Comparison of ENCODE assay signal across 28 cellular contexts in the genomic region with DNA sequence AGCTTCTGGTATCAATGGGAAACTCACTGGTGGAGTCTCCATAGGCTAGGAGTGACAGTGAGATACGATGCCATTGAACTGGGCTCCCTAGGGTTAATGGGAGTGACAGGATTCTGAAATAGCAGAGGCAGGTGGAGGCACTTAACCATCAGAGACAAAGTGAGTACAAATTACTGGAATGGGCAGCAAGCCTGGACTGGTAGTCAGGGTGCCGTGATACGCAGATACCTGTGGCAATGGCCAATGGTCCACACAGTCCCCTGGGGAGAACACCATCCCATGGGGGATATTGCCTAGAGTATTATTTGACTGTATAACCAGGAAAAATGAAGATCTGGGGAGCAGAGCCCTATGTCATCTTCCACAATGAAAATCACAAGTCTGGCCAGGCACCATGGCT.
"Had no signal": no experiment of that assay in that cellular context is flagged by ENCODE, and none has a peak within 500 bp of the region (broad histone marks: within the 10 kb centered on the region; RNA-seq: fewer than 3 reads in every experiment).

No MANE protein-coding gene starts in this region.

- H3K4me3 Mint-ChIP-seq: activated CD4-positive, alpha-beta memory T cell treated with anti-CD3 and anti-CD28 coated beads, Interleukin-2, amount 10 ng/mL, durations not matched to agents 7 days and 5 days; activated CD8-positive, alpha-beta memory T cell treated with anti-CD3 and anti-CD28 coated beads, Interleukin-2, amount 10 ng/mL, durations not matched to agents 7 days and 5 days; activated naive CD4-positive, alpha-beta T cell treated with anti-CD3 and anti-CD28 coated beads for 36 hours; activated naive CD8-positive, alpha-beta T cell treated with anti-CD3 and anti-CD28 coated beads, Interleukin-2, amount 50 U/mL, for 24 hours; activated T-helper 17 cell treated with anti-CD3 and anti-CD28 coated beads, Interleukin-2, amount 50 U/mL, for 72 hours; immature natural killer cell; natural killer cell treated with Interleukin-12 subunit alpha and Interleukin-12 subunit beta and Interleukin-15 and Interleukin-18, amount 100 ng/mL, for 72 hours; stimulated activated memory B cell treated with anti-CD40 and anti-IgM and Interleukin-4, amounts not matched to agents 10 μg/mL and 1 μg/mL and 100 μg/mL, for 72 hours; T-helper 1 cell treated with Interleukin-12 subunit alpha and Interleukin-12 subunit beta and Interleukin-4 antibody, amounts not matched to agents 30 μg/mL and 1 μg/mL, for 36 hours had no signal

- DNase-seq: activated CD4-positive, alpha-beta memory T cell treated with anti-CD3 and anti-CD28 coated beads, Interleukin-2, amount 10 ng/mL, durations not matched to agents 7 days and 5 days; activated CD4-positive, alpha-beta T cell treated with anti-CD3 and anti-CD28 coated beads for 48 hours; activated CD4-positive, CD25-positive, alpha-beta regulatory T cell; activated CD8-positive, alpha-beta memory T cell treated with anti-CD3 and anti-CD28 coated beads, Interleukin-2, amount 10 ng/mL, durations not matched to agents 7 days and 5 days; activated naive CD4-positive, alpha-beta T cell treated with anti-CD3 and anti-CD28 coated beads for 36 hours; activated naive CD8-positive, alpha-beta T cell treated with anti-CD3 and anti-CD28 coated beads, Interleukin-2, amount 50 U/mL, for 24 hours; body of pancreas; caudate nucleus; effector memory CD4-positive, alpha-beta T cell; glutamatergic neuron; immature natural killer cell; left ventricle myocardium inferior; pancreas; psoas muscle; stimulated activated CD4-positive, alpha-beta T cell treated with anti-CD3 and anti-CD28 coated beads, Interleukin-1b, Interleukin-23, amount 100 ng/mL, for 48 hours; stomach; uterus had no signal

- H3K4me1 ChIP-seq: uterus had no signal

- H3K27me3 Mint-ChIP-seq: activated CD4-positive, alpha-beta memory T cell treated with anti-CD3 and anti-CD28 coated beads, Interleukin-2, amount 10 ng/mL, durations not matched to agents 7 days and 5 days; activated CD8-positive, alpha-beta memory T cell treated with anti-CD3 and anti-CD28 coated beads, Interleukin-2, amount 10 ng/mL, durations not matched to agents 7 days and 5 days; activated naive CD8-positive, alpha-beta T cell treated with anti-CD3 and anti-CD28 coated beads, Interleukin-2, amount 50 U/mL, for 24 hours; activated T-helper 17 cell treated with anti-CD3 and anti-CD28 coated beads, Interleukin-2, amount 50 U/mL, for 72 hours; natural killer cell treated with Interleukin-12 subunit alpha and Interleukin-12 subunit beta and Interleukin-15 and Interleukin-18, amount 100 ng/mL, for 72 hours; stimulated activated memory B cell treated with anti-CD40 and anti-IgM and Interleukin-4, amounts not matched to agents 10 μg/mL and 1 μg/mL and 100 μg/mL, for 72 hours had no signal

- H3K36me3 Mint-ChIP-seq: activated CD8-positive, alpha-beta memory T cell treated with anti-CD3 and anti-CD28 coated beads, Interleukin-2, amount 10 ng/mL, durations not matched to agents 7 days and 5 days; natural killer cell treated with Interleukin-12 subunit alpha and Interleukin-12 subunit beta and Interleukin-15 and Interleukin-18, amount 100 ng/mL, for 72 hours; stimulated activated memory B cell treated with anti-CD40 and anti-IgM and Interleukin-4, amounts not matched to agents 10 μg/mL and 1 μg/mL and 100 μg/mL, for 72 hours had no signal

- H3K27ac ChIP-seq: body of pancreas, hepatocyte, left ventricle myocardium inferior, neutrophil, pancreas, psoas muscle, right atrium auricular region, stomach, suprapubic skin, tibial nerve, uterus had no signal

- H3K27ac Mint-ChIP-seq: activated CD4-positive, alpha-beta memory T cell treated with anti-CD3 and anti-CD28 coated beads, Interleukin-2, amount 10 ng/mL, durations not matched to agents 7 days and 5 days; activated CD8-positive, alpha-beta memory T cell treated with anti-CD3 and anti-CD28 coated beads, Interleukin-2, amount 10 ng/mL, durations not matched to agents 7 days and 5 days; activated naive CD4-positive, alpha-beta T cell treated with anti-CD3 and anti-CD28 coated beads for 36 hours; activated naive CD8-positive, alpha-beta T cell treated with anti-CD3 and anti-CD28 coated beads, Interleukin-2, amount 50 U/mL, for 24 hours; activated T-helper 17 cell treated with anti-CD3 and anti-CD28 coated beads, Interleukin-2, amount 50 U/mL, for 72 hours; immature natural killer cell; natural killer cell treated with Interleukin-12 subunit alpha and Interleukin-12 subunit beta and Interleukin-15 and Interleukin-18, amount 100 ng/mL, for 72 hours; stimulated activated memory B cell treated with anti-CD40 and anti-IgM and Interleukin-4, amounts not matched to agents 10 μg/mL and 1 μg/mL and 100 μg/mL, for 72 hours; T-helper 1 cell treated with Interleukin-12 subunit alpha and Interleukin-12 subunit beta and Interleukin-4 antibody, amounts not matched to agents 30 μg/mL and 1 μg/mL, for 36 hours had no signal

- FAIRE-seq: frontal cortex, pancreas had no signal

- H3K4me3 ChIP-seq: body of pancreas, hepatocyte, left ventricle myocardium inferior, pancreas, psoas muscle, right atrium auricular region, stomach, suprapubic skin, tibial nerve, uterus had no signal

- H3K79me2 ChIP-seq: hepatocyte had no signal

- H3K4me2 ChIP-seq: hepatocyte had no signal

- ATAC-seq: activated CD8-positive, alpha-beta memory T cell treated with anti-CD3 and anti-CD28 coated beads, Interleukin-2, amount 10 ng/mL, durations not matched to agents 7 days and 5 days; activated naive CD8-positive, alpha-beta T cell treated with anti-CD3 and anti-CD28 coated beads, Interleukin-2, amount 50 U/mL, for 24 hours; activated T-helper 17 cell treated with anti-CD3 and anti-CD28 coated beads, Interleukin-2, amount 50 U/mL, for 72 hours; body of pancreas; esophagus mucosa; natural killer cell treated with Interleukin-12 subunit alpha and Interleukin-12 subunit beta and Interleukin-15 and Interleukin-18, amount 100 ng/mL, for 72 hours; pancreas; psoas muscle; stimulated activated memory B cell treated with anti-CD40 and anti-IgM and Interleukin-4, amounts not matched to agents 10 μg/mL and 1 μg/mL and 100 μg/mL, for 72 hours had no signal

- H2AFZ ChIP-seq: hepatocyte had no signal

- H3K9me3 Mint-ChIP-seq: activated CD4-positive, alpha-beta memory T cell treated with anti-CD3 and anti-CD28 coated beads, Interleukin-2, amount 10 ng/mL, durations not matched to agents 7 days and 5 days; activated naive CD4-positive, alpha-beta T cell treated with anti-CD3 and anti-CD28 coated beads for 36 hours; activated naive CD8-positive, alpha-beta T cell treated with anti-CD3 and anti-CD28 coated beads, Interleukin-2, amount 50 U/mL, for 24 hours; activated T-helper 17 cell treated with anti-CD3 and anti-CD28 coated beads, Interleukin-2, amount 50 U/mL, for 72 hours; immature natural killer cell; natural killer cell treated with Interleukin-12 subunit alpha and Interleukin-12 subunit beta and Interleukin-15 and Interleukin-18, amount 100 ng/mL, for 72 hours; stimulated activated memory B cell treated with anti-CD40 and anti-IgM and Interleukin-4, amounts not matched to agents 10 μg/mL and 1 μg/mL and 100 μg/mL, for 72 hours; T-helper 1 cell treated with Interleukin-12 subunit alpha and Interleukin-12 subunit beta and Interleukin-4 antibody, amounts not matched to agents 30 μg/mL and 1 μg/mL, for 36 hours had no signal

- H3K27me3 ChIP-seq: body of pancreas, hepatocyte, neutrophil, pancreas, right atrium auricular region, stomach, suprapubic skin, tibial nerve, uterus had no signal

- H3K36me3 ChIP-seq: left ventricle myocardium inferior, neutrophil, pancreas, right atrium auricular region, stomach, suprapubic skin, uterus had no signal

- H3K4me1 Mint-ChIP-seq: activated T-helper 17 cell treated with anti-CD3 and anti-CD28 coated beads, Interleukin-2, amount 50 U/mL, for 72 hours had no signal

- H3K9me3 ChIP-seq: body of pancreas, left ventricle myocardium inferior, neutrophil, pancreas, psoas muscle, right atrium auricular region, stomach, suprapubic skin, tibial nerve, uterus had no signal
